8 cellular contexts compared by ENCODE assay signal in the genomic region with DNA sequence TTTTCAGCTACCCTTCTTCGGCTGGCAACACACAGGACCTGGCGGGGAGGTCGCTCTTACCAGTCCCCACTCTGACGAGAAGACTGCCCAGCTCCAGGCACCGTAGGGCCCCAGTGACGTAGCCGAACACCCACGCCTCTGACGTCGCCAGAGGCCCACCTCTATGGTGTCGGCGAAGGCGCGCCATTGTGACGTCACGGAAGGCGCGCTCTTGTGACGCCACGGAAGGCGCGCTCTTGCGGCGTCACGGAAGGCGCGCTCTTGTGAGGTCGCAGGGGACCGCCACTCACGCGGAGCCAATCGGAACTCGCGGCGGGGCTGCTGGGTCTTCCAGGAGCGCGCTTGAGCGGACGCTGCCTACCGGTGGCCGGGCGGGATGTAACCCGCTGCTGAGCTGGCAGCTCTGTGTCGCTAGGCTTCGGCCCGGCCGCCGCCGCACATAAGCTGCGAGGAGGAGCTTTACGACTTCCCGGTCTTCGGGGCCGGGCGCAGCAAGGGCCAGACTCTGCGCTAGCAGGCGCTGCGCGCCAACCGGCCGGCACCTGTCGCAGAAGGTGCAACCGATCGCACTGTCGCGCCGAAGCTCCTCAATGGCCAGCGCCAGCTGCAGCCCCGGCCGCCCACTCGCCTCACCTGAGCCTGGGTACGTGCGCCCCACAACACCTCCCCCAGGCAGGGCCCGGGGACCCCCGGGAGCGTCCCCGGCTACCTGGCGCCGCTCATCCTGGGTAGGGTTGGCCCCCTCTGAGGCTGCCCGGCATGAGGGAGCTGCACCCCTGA.
DNase-seq lines count a peak whose midpoint lies in the region; TF ChIP-seq lines count a peak whose summit lies in the region.
"Not testable (repeated sequence)": the region's sequence is repeated elsewhere in the genome, so short reads cannot be mapped to it uniquely, and the experiment has no call there.

No MANE protein-coding gene starts in this region.

- not testable (repeated sequence) for H3K27me3 ChIP-seq in GM06990 (replicated peaks; ENCODE audit: control insufficient read depth, insufficient read depth, low read length); SJSA1 (replicated peaks)

- peaks cover 12% of the 10 kb centered on the region for H3K4me1 Mint-ChIP-seq in activated naive CD4-positive, alpha-beta T cell treated with anti-CD3 and anti-CD28 coated beads, Interleukin-2, amount 10 ng/mL, durations not matched to agents 7 days and 5 days

- H3K9me3 ChIP-seq in SJSA1 (replicated peaks): not testable (repeated sequence)

- peak overlapping the region; percentile 87 for H3K4me3 Mint-ChIP-seq in activated naive CD4-positive, alpha-beta T cell treated with anti-CD3 and anti-CD28 coated beads, Interleukin-2, amount 10 ng/mL, durations not matched to agents 7 days and 5 days

- DNase-seq in GM06990 (ENCODE audit: extremely low read depth, insufficient read length): peak; percentile 98
- peak; percentile 78 for DNase-seq in HFF-Myc (ENCODE audit: extremely low read depth, low read depth)
- DNase-seq in MV-4-11 (lab: John Stamatoyannopoulos, UW): peak; percentile 97
- DNase-seq in SJSA1 (ENCODE audit: low read depth in 1 of 2, low spot score in 2 of 2): peak; percentile 95 to 100
- DNase-seq in activated naive CD4-positive, alpha-beta T cell treated with anti-CD3 and anti-CD28 coated beads, Interleukin-2, amount 10 ng/mL, durations not matched to agents 7 days and 5 days: peak; percentile 95
- peak; percentile 93 for DNase-seq in germinal center (ENCODE audit: low spot score)
- peak; percentile 93 for DNase-seq in non-pigmented ciliary epithelial cell (ENCODE audit: low read depth)
- peak; percentile 94 for DNase-seq in superior temporal gyrus (ENCODE audit: extremely low spot score)

- CTCF ChIA-PET in activated naive CD4-positive, alpha-beta T cell treated with anti-CD3 and anti-CD28 coated beads, Interleukin-2, amount 10 ng/mL, durations not matched to agents 7 days and 5 days (lab: Charles Lee): not testable (repeated sequence)

- peak overlapping the region; percentile 98 for H3K27ac Mint-ChIP-seq in activated naive CD4-positive, alpha-beta T cell treated with anti-CD3 and anti-CD28 coated beads, Interleukin-2, amount 10 ng/mL, durations not matched to agents 7 days and 5 days

- not testable (repeated sequence) for H3K36me3 ChIP-seq in GM06990 (ENCODE audit: control insufficient read depth, insufficient read depth, low read length); SJSA1

- peak overlapping the region; percentile 98 for H3K27ac ChIP-seq in SJSA1

- not testable (repeated sequence) for H3K9me3 Mint-ChIP-seq in activated naive CD4-positive, alpha-beta T cell treated with anti-CD3 and anti-CD28 coated beads, Interleukin-2, amount 10 ng/mL, durations not matched to agents 7 days and 5 days

- H3K27me3 Mint-ChIP-seq in activated naive CD4-positive, alpha-beta T cell treated with anti-CD3 and anti-CD28 coated beads, Interleukin-2, amount 10 ng/mL, durations not matched to agents 7 days and 5 days: not testable (repeated sequence)

- peak; percentile 31 for TF ChIP-seq CTCF in GM06990 (IDR thresholded peaks at IDR 0.05; ENCODE audit: insufficient read depth, low read length, poor library complexity, severe bottlenecking)
- TF ChIP-seq CTCF in HFF-Myc (IDR thresholded peaks at IDR 0.05; ENCODE audit: low read depth, low read length, missing control alignments): not testable (repeated sequence)

- H3K36me3 Mint-ChIP-seq in activated naive CD4-positive, alpha-beta T cell treated with anti-CD3 and anti-CD28 coated beads, Interleukin-2, amount 10 ng/mL, durations not matched to agents 7 days and 5 days: not testable (repeated sequence)

- H3K4me1 ChIP-seq in SJSA1 (replicated peaks): not testable (repeated sequence)

- H3K4me3 ChIP-seq in GM06990 (replicated peaks; ENCODE audit: low read depth, low read length) (peak overlapping the region; percentile 73), HFF-Myc (replicated peaks; ENCODE audit: low read depth, low read length) (peak overlapping the region; percentile 62), SJSA1 (peak overlapping the region; percentile 53)

Comparison
In these comparisons a context has a peak if more than half of its experiments do, and no peak if none do; other contexts are left out.
1. Peak in every context shown above with its lines: DNase-seq, H3K4me3 ChIP-seq and H3K27ac ChIP-seq.